ENCODE assay signal across 21 cellular contexts in genomic region chr2:127646487-127647241, GRCh38. TPM values are rescaled to one million over a fixed set of nuclear protein-coding genes. Genes with fewer than 3 reads are reported as not detected.
DNase-seq lines count a peak whose midpoint lies in the region; ATAC-seq, FAIRE-seq and TF ChIP-seq lines count a peak whose summit lies in the region.
"Had no signal": no experiment of that assay in that cellular context is flagged by ENCODE, and none has a peak within 500 bp of the region (broad histone marks: within the 10 kb centered on the region; RNA-seq: fewer than 3 reads in every experiment).

No MANE protein-coding gene starts in this region.

- H4K20me1 ChIP-seq in astrocyte (ENCODE audit: insufficient read depth, low read length) = no peaks in the 10 kb centered on the region

- H3K79me2 ChIP-seq in astrocyte (ENCODE audit: insufficient read depth, low read length) = no peaks in the 10 kb centered on the region

- H3K4me2 ChIP-seq in astrocyte (ENCODE audit: low read length) = peak overlapping the region; percentile 51
- H3K4me2 ChIP-seq: KMS-11, smooth muscle cell had no signal

- TF ChIP-seq CTCF in CD14-positive monocyte (IDR thresholded peaks at IDR 0.05) (no peak), astrocyte (IDR thresholded peaks at IDR 0.05; ENCODE audit: insufficient read depth, low read depth, low read length) (no peak), kidney (IDR thresholded peaks at IDR 0.05; ENCODE audit: borderline replicate concordance, extremely low read depth, insufficient read depth) (no peak)

- H3K27me3 ChIP-seq in astrocyte (ENCODE audit: insufficient read depth, low read length) = no peaks in the 10 kb centered on the region

- intact Hi-C loops in CD14-positive monocyte (cut with micrococcal nuclease) = no loop called here
- intact Hi-C loops in kidney (cut with DNase I) = no loop called here

- H3K4me1 Mint-ChIP-seq in CD14-positive monocyte (peaks cover 29% of the 10 kb centered on the region), astrocyte (ENCODE audit: low read depth, unreplicated experiment) (peaks cover 24% of the 10 kb centered on the region)
- H3K4me1 Mint-ChIP-seq in stimulated activated memory B cell treated with anti-CD40 and anti-IgM and Interleukin-4, amounts not matched to agents 10 μg/mL and 1 μg/mL and 100 μg/mL, for 72 hours = peaks cover 48% of the 10 kb centered on the region

- H3K4me1 ChIP-seq in astrocyte (ENCODE audit: insufficient read depth, low read length) (peaks cover 17% of the 10 kb centered on the region), kidney (ENCODE audit: control insufficient read depth in 1 of 2, insufficient read depth in 1 of 2, low read depth in 1 of 2, low read length in 2 of 2) (peaks cover 6 to 18% of the 10 kb centered on the region in 2 donors)

- ATAC-seq in stimulated activated memory B cell treated with anti-CD40 and anti-IgM and Interleukin-4, amounts not matched to agents 10 μg/mL and 1 μg/mL and 100 μg/mL, for 72 hours = no peak
- no peak for ATAC-seq in GM18505 (IDR thresholded peaks at IDR 0.05; ENCODE audit: unreplicated experiment)
- ATAC-seq: effector memory CD8-positive, alpha-beta T cell had no signal

- H3K9me3 ChIP-seq in astrocyte (ENCODE audit: insufficient read depth, low read depth, low read length) = no peaks in the 10 kb centered on the region
- H3K9me3 ChIP-seq in kidney (ENCODE audit: control insufficient read depth in 1 of 2, low read length in 2 of 2) = no peaks in the 10 kb centered on the region

- H3K36me3 Mint-ChIP-seq in CD14-positive monocyte = no peaks in the 10 kb centered on the region
- H3K36me3 Mint-ChIP-seq in astrocyte (ENCODE audit: low read depth, unreplicated experiment) = peaks cover 8% of the 10 kb centered on the region
- no peaks in the 10 kb centered on the region for H3K36me3 Mint-ChIP-seq in stimulated activated memory B cell treated with anti-CD40 and anti-IgM and Interleukin-4, amounts not matched to agents 10 μg/mL and 1 μg/mL and 100 μg/mL, for 72 hours
- H3K36me3 Mint-ChIP-seq: brain had no signal

- H2AFZ ChIP-seq in astrocyte (ENCODE audit: low read depth, low read length) = peak overlapping the region; percentile 54

- FAIRE-seq in astrocyte (lab: Jason Lieb, UNC) (no peak), kidney (lab: Jason Lieb, UNC) (no peak)

- H3K9ac ChIP-seq in astrocyte (ENCODE audit: low read length) (peak overlapping the region; percentile 4), kidney (ENCODE audit: low read length in 2 of 2) (peak overlapping the region in 1 of 2 donors; percentile 19)
- H3K9ac ChIP-seq: KMS-11 had no signal

- no peak for TF ChIP-seq POLR2A in GM18505 (IDR thresholded peaks at IDR 0.05; ENCODE audit: borderline replicate concordance, extremely low read depth, insufficient read depth, insufficient read length)

- H3K27ac Mint-ChIP-seq in CD14-positive monocyte (peak overlapping the region in 5 of 7 donors; percentile 26 to 83 (median 58)), astrocyte (ENCODE audit: unreplicated experiment) (peak overlapping the region; percentile 84)
- H3K27ac Mint-ChIP-seq in stimulated activated memory B cell treated with anti-CD40 and anti-IgM and Interleukin-4, amounts not matched to agents 10 μg/mL and 1 μg/mL and 100 μg/mL, for 72 hours = peak overlapping the region; percentile 36
- H3K27ac Mint-ChIP-seq: activated CD4-positive, alpha-beta memory T cell treated with anti-CD3 and anti-CD28 coated beads, Interleukin-2, amount 10 ng/mL, durations not matched to agents 7 days and 5 days; effector memory CD8-positive, alpha-beta T cell; nephron progenitor cell had no signal

- H3K27me3 Mint-ChIP-seq in CD14-positive monocyte (ENCODE audit: low read depth in 3 of 3) = peaks cover 0 to 9% (median 7%) of the 10 kb centered on the region in 3 donors
- H3K27me3 Mint-ChIP-seq in astrocyte (ENCODE audit: low read depth, unreplicated experiment) = no peaks in the 10 kb centered on the region
- no peaks in the 10 kb centered on the region for H3K27me3 Mint-ChIP-seq in stimulated activated memory B cell treated with anti-CD40 and anti-IgM and Interleukin-4, amounts not matched to agents 10 μg/mL and 1 μg/mL and 100 μg/mL, for 72 hours

- H3K4me3 Mint-ChIP-seq in CD14-positive monocyte = peak overlapping the region; percentile 47 to 79
- H3K4me3 Mint-ChIP-seq in astrocyte (ENCODE audit: unreplicated experiment) = no peak overlapping the region
- no peak overlapping the region for H3K4me3 Mint-ChIP-seq in stimulated activated memory B cell treated with anti-CD40 and anti-IgM and Interleukin-4, amounts not matched to agents 10 μg/mL and 1 μg/mL and 100 μg/mL, for 72 hours
- H3K4me3 Mint-ChIP-seq: activated CD4-positive, alpha-beta memory T cell treated with anti-CD3 and anti-CD28 coated beads, Interleukin-2, amount 10 ng/mL, durations not matched to agents 7 days and 5 days; effector memory CD8-positive, alpha-beta T cell; nephron progenitor cell had no signal

- DNase-seq in CD14-positive monocyte (ENCODE audit: low spot score) = no peak
- no peak for DNase-seq in astrocyte (ENCODE audit: low read depth)
- peak; percentile 77 for DNase-seq in kidney
- no peak for DNase-seq in activated CD4-positive, alpha-beta T cell treated with anti-CD3 and anti-CD28 coated beads for 1 hour
- DNase-seq in retina = no peak
- DNase-seq in NOMO-1 treated with dmso at 0.1 percent for 144 hours (lab: John Stamatoyannopoulos, UW; ENCODE audit: unreplicated experiment) = no peak
- DNase-seq: activated CD4-positive, alpha-beta memory T cell treated with anti-CD3 and anti-CD28 coated beads, Interleukin-2, amount 10 ng/mL, durations not matched to agents 7 days and 5 days; activated effector memory CD4-positive, alpha-beta T cell treated with anti-CD3 and anti-CD28 coated beads, Interleukin-2, amount 50 U/mL, for 16 hours; DMS153; effector memory CD8-positive, alpha-beta T cell; kidney glomerular epithelial cell; NCI-H526; nephron progenitor cell; T-helper 9 cell had no signal

- no peaks in the 10 kb centered on the region for H3K9me3 Mint-ChIP-seq in CD14-positive monocyte
- no peaks in the 10 kb centered on the region for H3K9me3 Mint-ChIP-seq in astrocyte (ENCODE audit: unreplicated experiment)
- H3K9me3 Mint-ChIP-seq in stimulated activated memory B cell treated with anti-CD40 and anti-IgM and Interleukin-4, amounts not matched to agents 10 μg/mL and 1 μg/mL and 100 μg/mL, for 72 hours = no peaks in the 10 kb centered on the region
- H3K9me3 Mint-ChIP-seq: activated CD4-positive, alpha-beta memory T cell treated with anti-CD3 and anti-CD28 coated beads, Interleukin-2, amount 10 ng/mL, durations not matched to agents 7 days and 5 days; effector memory CD8-positive, alpha-beta T cell; nephron progenitor cell had no signal

- no peak overlapping the region for H3K27ac ChIP-seq in astrocyte (ENCODE audit: low read depth, low read length)
- H3K27ac ChIP-seq in kidney (ENCODE audit: low read depth in 2 of 2, low read length in 2 of 2) = peak overlapping the region in 1 of 2 donors; percentile 55
- H3K27ac ChIP-seq: KMS-11 had no signal

- H3K36me3 ChIP-seq in astrocyte (ENCODE audit: insufficient read depth, low read length) (no peaks in the 10 kb centered on the region), kidney (ENCODE audit: control insufficient read depth in 1 of 2, insufficient read depth in 2 of 2, low read length in 2 of 2) (no peaks in the 10 kb centered on the region)

- no peak overlapping the region for H3K4me3 ChIP-seq in astrocyte (ENCODE audit: insufficient read depth, low read depth, low read length)
- H3K4me3 ChIP-seq in kidney (ENCODE audit: low read length in 2 of 2) = no peak overlapping the region
- H3K4me3 ChIP-seq: smooth muscle cell had no signal

RNA-seq across cellular contexts. Expression of gene GPR17, which starts 0.7 kb away (rescaled TPM):
- polyA plus RNA-seq in CD14-positive monocyte (not detected), kidney (ENCODE audit: insufficient read depth, low read depth, low replicate concordance) (0.39 TPM)
- total RNA-seq in astrocyte (0.18 TPM in 1 of 2 replicates, not detected in the other), kidney (0.50 TPM)
- total RNA-seq: activated CD4-positive, alpha-beta memory T cell treated with anti-CD3 and anti-CD28 coated beads, Interleukin-2, amount 10 ng/mL, durations not matched to agents 7 days and 5 days; glomerular endothelial cell; smooth muscle cell; subcutaneous adipose tissue had no signal
- polyA plus RNA-seq: smooth muscle cell had no signal

RNA-seq across cellular contexts. Expression of gene LIMS2, which starts 28.7 kb away (rescaled TPM):
- polyA plus RNA-seq in CD14-positive monocyte = 1 to 10 TPM in 1 of 2 donors, under 1 TPM in 1; 0.13 to 1.3 TPM
- 73.3 and 75.1 TPM in 2 replicates for total RNA-seq in astrocyte
- 101 TPM for total RNA-seq in kidney
- polyA plus RNA-seq in kidney (ENCODE audit: insufficient read depth, low read depth, low replicate concordance) = 107 TPM

RNA-seq across cellular contexts. Expression of gene SFT2D3, which starts 54.6 kb away (rescaled TPM):
- polyA plus RNA-seq in CD14-positive monocyte (1 to 10 TPM in 1 of 2 donors, not detected in 1; 3.8 TPM), kidney (ENCODE audit: insufficient read depth, low read depth, low replicate concordance) (5.1 TPM)
- total RNA-seq in astrocyte (2.9 and 3.0 TPM in 2 replicates), kidney (9.3 TPM)
- polyA plus RNA-seq: smooth muscle cell had no signal

Comparison
In these comparisons a context has a peak if more than half of its experiments do, and no peak if none do; other contexts are left out.
1. H3K4me3 Mint-ChIP-seq: peak in CD14-positive monocyte (2 of 2); none in astrocyte (single experiment) and stimulated activated memory B cell treated with anti-CD40 and anti-IgM and Interleukin-4, amounts not matched to agents 10 μg/mL and 1 μg/mL and 100 μg/mL, for 72 hours (single experiment).
2. Peak in every context shown above with its lines, with median percentiles within 50 percentile points of each other: H3K27ac Mint-ChIP-seq.